In the genomic region with DNA sequence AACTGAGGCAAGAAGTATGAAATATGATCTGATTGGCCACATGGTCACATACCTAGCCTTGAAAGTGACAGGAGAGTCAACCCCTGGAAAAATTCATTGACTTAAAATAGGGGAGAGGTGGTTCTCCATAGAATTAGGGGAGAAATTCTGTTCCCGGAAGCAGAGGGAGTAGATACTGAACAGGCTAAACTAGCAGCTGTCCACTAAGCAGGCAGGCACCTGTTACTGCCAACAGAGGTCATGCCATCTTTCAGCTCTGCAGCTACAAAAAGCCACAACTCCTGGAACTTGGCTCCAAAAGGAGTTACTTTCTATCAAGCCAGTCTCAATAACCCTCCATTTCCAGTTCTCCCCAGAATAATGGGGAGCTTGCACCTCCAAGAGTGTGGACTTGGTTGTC, we compare ENCODE assay signal across 28 cellular contexts.
"Had no signal": no experiment of that assay in that cellular context is flagged by ENCODE, and none has a peak within 500 bp of the region (broad histone marks: within the 10 kb centered on the region; RNA-seq: fewer than 3 reads in every experiment).

No MANE protein-coding gene starts in this region.

- ATAC-seq: activated CD8-positive, alpha-beta T cell treated with anti-CD3 and anti-CD28 coated beads, Interleukin-2, amount 10 ng/mL, durations not matched to agents 7 days and 5 days had no signal

- H3K27ac Mint-ChIP-seq: activated CD8-positive, alpha-beta T cell treated with anti-CD3 and anti-CD28 coated beads, Interleukin-2, amount 10 ng/mL, durations not matched to agents 7 days and 5 days; activated naive CD4-positive, alpha-beta T cell treated with anti-CD3 and anti-CD28 coated beads, Interleukin-2, amount 50 U/mL, for 24 hours; activated naive CD8-positive, alpha-beta T cell treated with anti-CD3 and anti-CD28 coated beads, Interleukin-2, amount 10 ng/mL, durations not matched to agents 7 days and 5 days; activated T-cell treated with anti-CD3 and anti-CD28 coated beads, Interleukin-2, amount 50 U/mL, for 24 hours; activated T-helper 2 cell treated with anti-CD3 and anti-CD28 coated beads, Interferon-gamma antibody, Interleukin-2, Interleukin-4, amounts not matched to agents 10 μg/mL and 5 μg/mL and 100 μg/mL, durations not matched to agents 14 hours and 24 hours and 36 hours had no signal

- H3K36me3 Mint-ChIP-seq: activated naive CD4-positive, alpha-beta T cell treated with anti-CD3 and anti-CD28 coated beads, Interleukin-2, amount 50 U/mL, for 24 hours; activated naive CD8-positive, alpha-beta T cell treated with anti-CD3 and anti-CD28 coated beads, Interleukin-2, amount 10 ng/mL, durations not matched to agents 7 days and 5 days had no signal

- H3K4me1 ChIP-seq: ascending aorta had no signal

- H3K9me3 ChIP-seq: ascending aorta had no signal

- H3K27ac ChIP-seq: ascending aorta, KMS-11, PC-9, RWPE1, WERI-Rb-1 had no signal

- H3K36me3 ChIP-seq: ascending aorta, WERI-Rb-1 had no signal

- H3K27me3 Mint-ChIP-seq: activated naive CD8-positive, alpha-beta T cell treated with anti-CD3 and anti-CD28 coated beads, Interleukin-2, amount 10 ng/mL, durations not matched to agents 7 days and 5 days had no signal

- H3K9me3 Mint-ChIP-seq: activated naive CD8-positive, alpha-beta T cell treated with anti-CD3 and anti-CD28 coated beads, Interleukin-2, amount 10 ng/mL, durations not matched to agents 7 days and 5 days; activated T-helper 2 cell treated with anti-CD3 and anti-CD28 coated beads, Interferon-gamma antibody, Interleukin-2, Interleukin-4, amounts not matched to agents 10 μg/mL and 5 μg/mL and 100 μg/mL, durations not matched to agents 14 hours and 24 hours and 36 hours had no signal

- DNase-seq: activated CD4-positive, alpha-beta T cell treated with anti-CD3 and anti-CD28 coated beads for 1 hour; activated CD4-positive, alpha-beta T cell treated with anti-CD3 and anti-CD28 coated beads for 48 hours; activated CD4-positive, alpha-beta T cell treated with anti-CD3 and anti-CD28 coated beads, Interleukin-2, amount 50 U/mL, for 48 hours; activated CD4-positive, CD25-positive, alpha-beta regulatory T cell; activated CD8-positive, alpha-beta T cell treated with anti-CD3 and anti-CD28 coated beads, Interleukin-2, amount 10 ng/mL, durations not matched to agents 7 days and 5 days; activated gamma-delta T cell; activated naive CD4-positive, alpha-beta T cell treated with Interleukin-2 at 50 U/mL for 16 hours; activated naive CD8-positive, alpha-beta T cell treated with anti-CD3 and anti-CD28 coated beads, Interleukin-2, amount 10 ng/mL, durations not matched to agents 7 days and 5 days; activated T-cell treated with anti-CD3 and anti-CD28 coated beads, Interleukin-2, amount 50 U/mL, for 24 hours; amygdala; MM.1S; NCI-H1417; NCI-H146; NCI-H187; NCI-H2029 treated with DMSO at 0.1 percent for 48 hours; NCI-H2107; NCI-H226; NCI-H524; PC-9; SIG-M5; T1000; WERI-Rb-1 had no signal

- FAIRE-seq: RCC 7860 had no signal

- H3K4me3 ChIP-seq: ascending aorta, PC-9 had no signal

- H3K4me1 Mint-ChIP-seq: activated naive CD4-positive, alpha-beta T cell treated with anti-CD3 and anti-CD28 coated beads, Interleukin-2, amount 50 U/mL, for 24 hours; activated naive CD8-positive, alpha-beta T cell treated with anti-CD3 and anti-CD28 coated beads, Interleukin-2, amount 10 ng/mL, durations not matched to agents 7 days and 5 days had no signal

- H3K27me3 ChIP-seq: ascending aorta had no signal

- H3K4me3 Mint-ChIP-seq: activated CD8-positive, alpha-beta T cell treated with anti-CD3 and anti-CD28 coated beads, Interleukin-2, amount 10 ng/mL, durations not matched to agents 7 days and 5 days; activated naive CD4-positive, alpha-beta T cell treated with anti-CD3 and anti-CD28 coated beads, Interleukin-2, amount 50 U/mL, for 24 hours; activated naive CD8-positive, alpha-beta T cell treated with anti-CD3 and anti-CD28 coated beads, Interleukin-2, amount 10 ng/mL, durations not matched to agents 7 days and 5 days; activated T-cell treated with anti-CD3 and anti-CD28 coated beads, Interleukin-2, amount 50 U/mL, for 24 hours had no signal
